Comparison of ENCODE assay signal across 1 cellular context in the genomic region with DNA sequence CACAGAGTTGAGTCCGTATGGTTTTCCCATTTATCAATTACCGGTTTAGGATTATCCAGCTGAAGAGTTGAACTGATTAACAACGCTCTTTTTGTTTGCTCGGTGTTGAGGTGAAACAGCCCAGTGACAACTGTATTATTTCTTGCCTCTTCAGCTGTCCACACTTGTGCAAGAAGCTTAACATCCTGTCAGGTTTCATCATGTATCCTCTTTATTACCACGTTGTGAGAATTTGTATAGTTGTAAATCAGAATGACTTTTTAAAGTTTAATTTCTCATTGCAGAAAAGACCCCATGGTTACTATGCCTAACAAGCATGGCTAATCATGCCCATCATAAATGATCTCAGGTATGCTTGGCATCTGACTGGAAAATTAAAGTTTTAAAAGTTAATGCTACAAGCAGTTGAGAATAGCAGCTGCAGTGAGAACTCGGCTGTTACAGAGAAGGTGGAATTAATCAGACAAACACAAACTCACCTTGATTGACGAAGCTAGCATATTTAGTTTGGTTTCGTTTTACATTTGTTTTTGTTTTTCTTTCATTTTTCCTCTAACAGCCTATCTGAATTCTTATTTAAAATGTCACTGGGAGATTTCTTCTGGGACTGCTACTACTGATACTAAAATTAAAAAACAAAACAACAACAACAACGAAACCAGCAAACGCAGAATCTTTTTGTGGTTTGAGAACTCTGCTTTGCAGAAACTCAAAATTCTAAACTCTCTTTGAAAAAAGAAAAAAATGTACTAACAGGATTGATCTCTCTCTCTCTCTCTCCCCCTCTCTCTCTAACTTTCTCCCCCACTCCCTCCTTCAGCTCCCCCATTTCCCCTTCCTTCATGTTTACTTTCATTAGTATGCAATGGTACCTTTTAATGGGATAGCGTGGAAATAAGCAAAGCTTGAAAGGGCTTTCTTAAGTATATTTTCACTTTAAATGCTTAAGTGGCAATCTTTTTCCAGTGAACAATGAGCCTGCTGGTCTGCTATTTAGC.
TF ChIP-seq lines count a peak whose summit lies in the region.

No MANE protein-coding gene starts in this region.

TF ChIP-seq in HepG2, 621 proteins besides CTCF, POLR2A, EP300 and RAD21 (continued from another document):
- TF ChIP-seq ZNF770 (CRISPR knock-in tag; IDR thresholded peaks at IDR 0.05): no peak
- TF ChIP-seq ZNF780A (CRISPR knock-in tag; IDR thresholded peaks at IDR 0.05): no peak
- TF ChIP-seq ZNF17 (CRISPR knock-in tag; IDR thresholded peaks at IDR 0.05): no peak
- TF ChIP-seq NCOA1 (CRISPR knock-in tag; IDR thresholded peaks at IDR 0.05): no peak
- no peak for TF ChIP-seq ZNF777 (CRISPR knock-in tag; IDR thresholded peaks at IDR 0.05)
- no peak for TF ChIP-seq ZNF205 (CRISPR knock-in tag; IDR thresholded peaks at IDR 0.05)
- TF ChIP-seq, protein P1, sequence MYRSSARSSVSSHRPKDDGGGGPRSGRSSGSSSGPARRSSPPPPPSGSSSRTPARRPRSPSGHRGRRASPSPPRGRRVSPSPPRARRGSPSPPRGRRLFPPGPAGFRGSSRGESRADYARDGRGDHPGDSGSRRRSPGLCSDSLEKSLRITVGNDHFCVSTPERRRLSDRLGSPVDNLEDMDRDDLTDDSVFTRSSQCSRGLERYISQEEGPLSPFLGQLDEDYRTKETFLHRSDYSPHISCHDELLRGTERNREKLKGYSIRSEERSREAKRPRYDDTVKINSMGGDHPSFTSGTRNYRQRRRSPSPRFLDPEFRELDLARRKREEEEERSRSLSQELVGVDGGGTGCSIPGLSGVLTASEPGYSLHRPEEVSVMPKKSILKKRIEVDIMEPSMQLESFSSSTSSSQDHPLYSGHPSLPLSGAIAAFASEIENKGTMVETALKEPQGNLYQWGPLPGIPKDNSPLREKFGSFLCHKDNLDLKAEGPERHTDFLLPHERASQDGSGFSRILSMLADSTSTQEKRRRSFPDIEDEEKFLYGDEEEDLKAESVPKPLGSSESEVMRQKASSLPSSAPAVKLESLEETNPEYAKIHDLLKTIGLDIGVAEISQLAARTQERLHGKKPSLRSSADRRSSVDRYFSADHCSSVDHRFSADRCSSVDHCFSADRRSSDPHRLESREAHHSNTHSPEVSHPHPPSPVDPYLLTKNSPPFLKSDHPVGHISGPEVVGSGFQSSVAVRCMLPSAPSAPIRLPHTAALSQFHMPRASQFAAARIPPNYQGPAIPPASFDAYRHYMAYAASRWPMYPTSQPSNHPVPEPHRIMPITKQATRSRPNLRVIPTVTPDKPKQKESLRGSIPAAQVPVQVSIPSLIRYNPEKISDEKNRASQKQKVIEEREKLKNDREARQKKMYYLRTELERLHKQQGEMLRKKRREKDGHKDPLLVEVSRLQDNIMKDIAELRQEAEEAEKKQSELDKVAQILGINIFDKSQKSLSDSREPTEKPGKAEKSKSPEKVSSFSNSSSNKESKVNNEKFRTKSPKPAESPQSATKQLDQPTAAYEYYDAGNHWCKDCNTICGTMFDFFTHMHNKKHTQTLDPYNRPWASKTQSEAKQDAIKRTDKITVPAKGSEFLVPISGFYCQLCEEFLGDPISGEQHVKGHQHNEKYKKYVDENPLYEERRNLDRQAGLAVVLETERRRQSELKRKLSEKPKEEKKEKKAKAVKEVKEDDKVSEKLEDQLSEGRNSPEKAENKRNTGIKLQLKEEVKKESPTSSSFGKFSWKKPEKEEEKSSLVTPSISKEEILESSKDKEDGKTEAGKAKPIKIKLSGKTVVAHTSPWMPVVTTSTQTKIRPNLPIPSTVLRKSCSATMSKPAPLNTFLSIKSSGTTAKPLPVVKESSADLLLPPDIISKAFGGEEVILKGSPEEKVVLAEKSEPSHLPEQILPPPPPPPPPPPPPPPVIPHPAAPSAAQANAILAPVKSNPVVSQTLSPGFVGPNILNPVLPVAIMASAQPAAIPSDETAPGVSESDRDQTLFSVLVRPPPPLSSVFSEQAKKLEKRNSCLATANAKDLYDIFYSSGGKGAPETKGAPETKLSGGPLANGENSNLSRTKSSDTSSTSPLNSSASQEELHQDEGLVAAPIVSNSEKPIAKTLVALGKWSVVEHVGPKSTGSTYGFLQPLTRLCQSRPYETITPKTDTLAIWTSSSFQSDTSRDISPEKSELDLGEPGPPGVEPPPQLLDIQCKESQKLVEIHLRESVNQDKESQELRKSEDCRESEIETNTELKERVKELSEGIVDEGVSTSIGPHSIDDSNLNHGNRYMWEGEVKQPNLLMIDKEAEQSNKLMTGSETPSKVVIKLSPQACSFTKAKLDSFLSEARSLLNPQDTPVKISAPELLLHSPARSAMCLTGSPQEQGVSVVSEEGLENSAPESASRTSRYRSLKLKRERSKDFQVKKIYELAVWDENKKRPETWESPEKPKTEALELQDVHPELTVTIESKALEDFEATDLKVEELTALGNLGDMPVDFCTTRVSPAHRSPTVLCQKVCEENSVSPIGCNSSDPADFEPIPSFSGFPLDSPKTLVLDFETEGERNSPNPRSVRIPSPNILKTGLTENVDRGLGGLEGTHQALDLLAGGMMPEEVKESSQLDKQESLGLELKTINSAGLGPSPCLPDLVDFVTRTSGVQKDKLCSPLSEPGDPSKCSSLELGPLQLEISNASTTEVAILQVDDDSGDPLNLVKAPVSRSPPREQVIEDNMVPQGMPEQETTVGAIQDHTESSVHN (CRISPR knock-in tag; IDR thresholded peaks at IDR 0.05): no peak
- no peak for TF ChIP-seq NFIB (CRISPR knock-in tag; IDR thresholded peaks at IDR 0.05; ENCODE audit: borderline replicate concordance)
- TF ChIP-seq FOXO1 (CRISPR knock-in tag; IDR thresholded peaks at IDR 0.05): no peak
- TF ChIP-seq ZBTB4 (CRISPR knock-in tag; IDR thresholded peaks at IDR 0.05; ENCODE audit: borderline replicate concordance): no peak
- no peak for TF ChIP-seq ZNF207 (IDR thresholded peaks at IDR 0.05; ENCODE audit: borderline replicate concordance)
